ENCODE assay signal across 1 cellular context in the genomic region with DNA sequence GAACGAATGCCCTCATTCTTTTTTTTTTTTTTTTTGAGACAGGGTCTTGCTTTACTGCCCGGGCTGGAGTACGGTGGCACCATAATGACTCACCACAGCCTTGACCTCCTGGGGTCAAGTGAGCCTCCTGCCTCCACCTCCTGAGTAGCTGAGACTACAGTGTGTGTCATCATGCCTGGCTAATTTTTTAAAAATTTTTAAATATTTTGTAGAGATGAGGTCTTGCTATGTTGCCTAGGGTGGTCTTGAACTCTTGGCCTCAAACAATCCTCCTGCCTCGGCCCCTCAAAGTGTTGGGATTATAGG.
TF ChIP-seq lines count a peak whose summit lies in the region.

No MANE protein-coding gene starts in this region.

TF ChIP-seq in GM23338, 12 proteins besides CTCF, POLR2A, EP300 and RAD21 (continued from another document):
- TF ChIP-seq ZNF462 (CRISPR knock-in tag; IDR thresholded peaks at IDR 0.05) (no peak), ETS1 (IDR thresholded peaks at IDR 0.05) (no peak), STAT1 (IDR thresholded peaks at IDR 0.05; ENCODE audit: unreplicated experiment) (no peak), ZNF331 (CRISPR knock-in tag; IDR thresholded peaks at IDR 0.05; ENCODE audit: low read depth) (no peak), EZH2 (IDR thresholded peaks at IDR 0.05; ENCODE audit: low read depth, unreplicated experiment) (no peak), EZH2phosphoT487 (IDR thresholded peaks at IDR 0.05; ENCODE audit: unreplicated experiment) (no peak)
- TF ChIP-seq, protein P1, sequence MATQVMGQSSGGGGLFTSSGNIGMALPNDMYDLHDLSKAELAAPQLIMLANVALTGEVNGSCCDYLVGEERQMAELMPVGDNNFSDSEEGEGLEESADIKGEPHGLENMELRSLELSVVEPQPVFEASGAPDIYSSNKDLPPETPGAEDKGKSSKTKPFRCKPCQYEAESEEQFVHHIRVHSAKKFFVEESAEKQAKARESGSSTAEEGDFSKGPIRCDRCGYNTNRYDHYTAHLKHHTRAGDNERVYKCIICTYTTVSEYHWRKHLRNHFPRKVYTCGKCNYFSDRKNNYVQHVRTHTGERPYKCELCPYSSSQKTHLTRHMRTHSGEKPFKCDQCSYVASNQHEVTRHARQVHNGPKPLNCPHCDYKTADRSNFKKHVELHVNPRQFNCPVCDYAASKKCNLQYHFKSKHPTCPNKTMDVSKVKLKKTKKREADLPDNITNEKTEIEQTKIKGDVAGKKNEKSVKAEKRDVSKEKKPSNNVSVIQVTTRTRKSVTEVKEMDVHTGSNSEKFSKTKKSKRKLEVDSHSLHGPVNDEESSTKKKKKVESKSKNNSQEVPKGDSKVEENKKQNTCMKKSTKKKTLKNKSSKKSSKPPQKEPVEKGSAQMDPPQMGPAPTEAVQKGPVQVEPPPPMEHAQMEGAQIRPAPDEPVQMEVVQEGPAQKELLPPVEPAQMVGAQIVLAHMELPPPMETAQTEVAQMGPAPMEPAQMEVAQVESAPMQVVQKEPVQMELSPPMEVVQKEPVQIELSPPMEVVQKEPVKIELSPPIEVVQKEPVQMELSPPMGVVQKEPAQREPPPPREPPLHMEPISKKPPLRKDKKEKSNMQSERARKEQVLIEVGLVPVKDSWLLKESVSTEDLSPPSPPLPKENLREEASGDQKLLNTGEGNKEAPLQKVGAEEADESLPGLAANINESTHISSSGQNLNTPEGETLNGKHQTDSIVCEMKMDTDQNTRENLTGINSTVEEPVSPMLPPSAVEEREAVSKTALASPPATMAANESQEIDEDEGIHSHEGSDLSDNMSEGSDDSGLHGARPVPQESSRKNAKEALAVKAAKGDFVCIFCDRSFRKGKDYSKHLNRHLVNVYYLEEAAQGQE (IDR thresholded peaks at IDR 0.05; ENCODE audit: unreplicated experiment): no peak
